ENCODE assay signal across 1 cellular context in genomic region chr3:65971281-65972252, GRCh38.
TF ChIP-seq lines count a peak whose summit lies in the region.

No MANE protein-coding gene starts in this region.

TF ChIP-seq in HepG2, 621 proteins besides CTCF, POLR2A, EP300 and RAD21:
- TF ChIP-seq RARG (CRISPR knock-in tag; IDR thresholded peaks at IDR 0.05; ENCODE audit: low read depth) = no peak
- TF ChIP-seq NONO (IDR thresholded peaks at IDR 0.05) = no peak
- no peak for TF ChIP-seq NONO (CRISPR knock-in tag; conservative IDR thresholded peaks at IDR 0.05)
- TF ChIP-seq ZNF138 (CRISPR knock-in tag; IDR thresholded peaks at IDR 0.05; ENCODE audit: low read depth) = no peak
- TF ChIP-seq MEF2D (CRISPR knock-in tag; IDR thresholded peaks at IDR 0.05) = no peak
- TF ChIP-seq TEAD3 (CRISPR knock-in tag; optimal IDR thresholded peaks at IDR 0.05; ENCODE audit: borderline replicate concordance) = no peak
- TF ChIP-seq ZNF619 (CRISPR knock-in tag; IDR thresholded peaks at IDR 0.05) = no peak
- TF ChIP-seq MIER2 (CRISPR knock-in tag; IDR thresholded peaks at IDR 0.05) = no peak
- no peak for TF ChIP-seq MXD4 (CRISPR knock-in tag; IDR thresholded peaks at IDR 0.05)
- no peak for TF ChIP-seq MAZ (IDR thresholded peaks at IDR 0.05; ENCODE audit: borderline replicate concordance, low read depth, low read length)
- TF ChIP-seq MAZ (CRISPR knock-in tag; IDR thresholded peaks at IDR 0.05; ENCODE audit: low read depth) = no peak
- TF ChIP-seq ZNF737 (CRISPR knock-in tag; IDR thresholded peaks at IDR 0.05; ENCODE audit: borderline replicate concordance) = no peak
- no peak for TF ChIP-seq CHCHD3 (CRISPR knock-in tag; IDR thresholded peaks at IDR 0.05)
- no peak for TF ChIP-seq ZNF709 (CRISPR knock-in tag; IDR thresholded peaks at IDR 0.05)
- no peak for TF ChIP-seq ARNT2 (CRISPR knock-in tag; IDR thresholded peaks at IDR 0.05; ENCODE audit: low read depth)
- no peak for TF ChIP-seq ATRX (CRISPR knock-in tag; IDR thresholded peaks at IDR 0.05; ENCODE audit: borderline replicate concordance)
- no peak for TF ChIP-seq FOXA3 (CRISPR knock-in tag; IDR thresholded peaks at IDR 0.05)
- TF ChIP-seq ZFP36 (IDR thresholded peaks at IDR 0.05; ENCODE audit: borderline replicate concordance, low read depth, low read length, partially characterized antibody) = no peak
- TF ChIP-seq U2AF2 (IDR thresholded peaks at IDR 0.05; ENCODE audit: low read depth, low read length) = no peak
- TF ChIP-seq SNAPC2 (CRISPR knock-in tag; IDR thresholded peaks at IDR 0.05) = no peak
- TF ChIP-seq FOXP4 (CRISPR knock-in tag; IDR thresholded peaks at IDR 0.05) = no peak
- TF ChIP-seq HDAC1 (CRISPR knock-in tag; IDR thresholded peaks at IDR 0.05) = no peak
